33 cellular contexts compared by ENCODE assay signal in genomic region chr6:25309886-25310285, GRCh38.
"Had no signal": no experiment of that assay in that cellular context is flagged by ENCODE, and none has a peak within 500 bp of the region (broad histone marks: within the 10 kb centered on the region; RNA-seq: fewer than 3 reads in every experiment).

No MANE protein-coding gene starts in this region.

- H3K27ac ChIP-seq: adrenal gland, brain microvascular endothelial cell, esophagus muscularis mucosa, gastrocnemius medialis, left lung, lower lobe of right lung, neutrophil, pancreas, psoas muscle, right atrium auricular region, spleen, suprapubic skin, upper lobe of right lung, WERI-Rb-1 had no signal

- H3K36me3 Mint-ChIP-seq: activated naive CD8-positive, alpha-beta T cell treated with anti-CD3 and anti-CD28 coated beads for 36 hours; naive B cell had no signal

- H3K9me3 ChIP-seq: adrenal gland, esophagus muscularis mucosa, gastrocnemius medialis, left lung, lower lobe of right lung, mucosa of descending colon, neutrophil, pancreas, psoas muscle, right atrium auricular region, spleen, suprapubic skin, tibial artery, upper lobe of right lung had no signal

- H3K4me1 ChIP-seq: gastrocnemius medialis, psoas muscle had no signal

- H3K27ac Mint-ChIP-seq: activated naive CD4-positive, alpha-beta T cell treated with anti-CD3 and anti-CD28 coated beads for 36 hours; activated naive CD8-positive, alpha-beta T cell treated with anti-CD3 and anti-CD28 coated beads for 36 hours; activated T-helper 1 cell treated with anti-CD3 and anti-CD28 coated beads, Interleukin-12 subunit alpha, Interleukin-12 subunit beta, Interleukin-2, Interleukin-4 antibody, amounts not matched to agents 30 ng/mL and 10 ng/mL and 1 ng/mL, durations not matched to agents 14 hours and 24 hours and 36 hours; effector memory CD8-positive, alpha-beta T cell; nephron progenitor cell; T-helper 17 cell had no signal

- H3K4me3 Mint-ChIP-seq: activated naive CD4-positive, alpha-beta T cell treated with anti-CD3 and anti-CD28 coated beads for 36 hours; activated naive CD8-positive, alpha-beta T cell treated with anti-CD3 and anti-CD28 coated beads for 36 hours; activated T-helper 1 cell treated with anti-CD3 and anti-CD28 coated beads, Interleukin-12 subunit alpha, Interleukin-12 subunit beta, Interleukin-2, Interleukin-4 antibody, amounts not matched to agents 30 ng/mL and 10 ng/mL and 1 ng/mL, durations not matched to agents 14 hours and 24 hours and 36 hours; effector memory CD8-positive, alpha-beta T cell; naive B cell; nephron progenitor cell; T-helper 17 cell had no signal

- H3K9me3 Mint-ChIP-seq: activated naive CD4-positive, alpha-beta T cell treated with anti-CD3 and anti-CD28 coated beads for 36 hours; activated naive CD8-positive, alpha-beta T cell treated with anti-CD3 and anti-CD28 coated beads for 36 hours; activated T-helper 1 cell treated with anti-CD3 and anti-CD28 coated beads, Interleukin-12 subunit alpha, Interleukin-12 subunit beta, Interleukin-2, Interleukin-4 antibody, amounts not matched to agents 30 ng/mL and 10 ng/mL and 1 ng/mL, durations not matched to agents 14 hours and 24 hours and 36 hours; effector memory CD8-positive, alpha-beta T cell; naive B cell; nephron progenitor cell had no signal

- H3K36me3 ChIP-seq: adrenal gland, brain microvascular endothelial cell, esophagus muscularis mucosa, gastrocnemius medialis, left lung, lower lobe of right lung, neutrophil, pancreas, right atrium auricular region, spleen, suprapubic skin, tibial artery, upper lobe of right lung, WERI-Rb-1 had no signal

- ATAC-seq: activated CD4-positive, CD25-positive, alpha-beta regulatory T cell treated with anti-CD3 and anti-CD28 coated beads, Interleukin-2, amount 50 U/mL, for 24 hours; effector memory CD8-positive, alpha-beta T cell; gastrocnemius medialis; left lung; mucosa of descending colon; pancreas; psoas muscle; T-helper 17 cell; upper lobe of right lung had no signal

- DNase-seq: activated CD4-positive, alpha-beta T cell treated with anti-CD3 and anti-CD28 coated beads for 48 hours; activated CD4-positive, alpha-beta T cell treated with anti-CD3 and anti-CD28 coated beads, Interleukin-2, amount 50 U/mL, for 48 hours; activated CD8-positive, alpha-beta memory T cell treated with anti-CD3 and anti-CD28 coated beads, Interleukin-2, amount 50 U/mL, for 4 hours; activated effector memory CD4-positive, alpha-beta T cell treated with anti-CD3 and anti-CD28 coated beads, Interleukin-2, amount 50 U/mL, for 16 hours; activated naive CD4-positive, alpha-beta T cell treated with anti-CD3 and anti-CD28 coated beads for 36 hours; activated naive CD8-positive, alpha-beta T cell treated with anti-CD3 and anti-CD28 coated beads for 36 hours; activated T-cell treated with anti-CD3 and anti-CD28 coated beads, Interleukin-2, amount 50 U/mL, for 1 hour; adrenal gland; brain microvascular endothelial cell; cortex of kidney; effector memory CD8-positive, alpha-beta T cell; gastrocnemius medialis; glutamatergic neuron; left lung; lower lobe of right lung; mucosa of descending colon; naive B cell; nephron progenitor cell; pancreas; psoas muscle; spleen; stimulated activated naive CD4-positive, alpha-beta T cell; T-helper 17 cell; T1000; tibial artery; upper lobe of right lung; WERI-Rb-1 had no signal

- H3K27me3 Mint-ChIP-seq: activated naive CD8-positive, alpha-beta T cell treated with anti-CD3 and anti-CD28 coated beads for 36 hours; naive B cell had no signal

- H3K4me3 ChIP-seq: adrenal gland, esophagus muscularis mucosa, gastrocnemius medialis, left lung, lower lobe of right lung, mucosa of descending colon, pancreas, psoas muscle, right atrium auricular region, spleen, suprapubic skin, tibial artery, upper lobe of right lung had no signal
